Comparison of ENCODE assay signal across 1 cellular context in genomic region chr15:41561777-41562145, GRCh38.
TF ChIP-seq lines count a peak whose summit lies in the region.

No MANE protein-coding gene starts in this region.

TF ChIP-seq in WTC11, 78 proteins besides CTCF, POLR2A, EP300 and RAD21 (continued from another document):
- TF ChIP-seq E2F4 (CRISPR knock-in tag; IDR thresholded peaks at IDR 0.05; ENCODE audit: borderline replicate concordance, low read depth) (no peak), ZNF512 (CRISPR knock-in tag; IDR thresholded peaks at IDR 0.05; ENCODE audit: borderline replicate concordance) (no peak), E2F5 (CRISPR knock-in tag; IDR thresholded peaks at IDR 0.05) (no peak), ZNF138 (CRISPR knock-in tag; conservative IDR thresholded peaks at IDR 0.05) (no peak), ZNF416 (CRISPR knock-in tag; IDR thresholded peaks at IDR 0.05) (no peak), ZNF219 (CRISPR knock-in tag; IDR thresholded peaks at IDR 0.05; ENCODE audit: borderline replicate concordance) (no peak)
